Comparison of ENCODE assay signal across 10 cellular contexts in the genomic region with DNA sequence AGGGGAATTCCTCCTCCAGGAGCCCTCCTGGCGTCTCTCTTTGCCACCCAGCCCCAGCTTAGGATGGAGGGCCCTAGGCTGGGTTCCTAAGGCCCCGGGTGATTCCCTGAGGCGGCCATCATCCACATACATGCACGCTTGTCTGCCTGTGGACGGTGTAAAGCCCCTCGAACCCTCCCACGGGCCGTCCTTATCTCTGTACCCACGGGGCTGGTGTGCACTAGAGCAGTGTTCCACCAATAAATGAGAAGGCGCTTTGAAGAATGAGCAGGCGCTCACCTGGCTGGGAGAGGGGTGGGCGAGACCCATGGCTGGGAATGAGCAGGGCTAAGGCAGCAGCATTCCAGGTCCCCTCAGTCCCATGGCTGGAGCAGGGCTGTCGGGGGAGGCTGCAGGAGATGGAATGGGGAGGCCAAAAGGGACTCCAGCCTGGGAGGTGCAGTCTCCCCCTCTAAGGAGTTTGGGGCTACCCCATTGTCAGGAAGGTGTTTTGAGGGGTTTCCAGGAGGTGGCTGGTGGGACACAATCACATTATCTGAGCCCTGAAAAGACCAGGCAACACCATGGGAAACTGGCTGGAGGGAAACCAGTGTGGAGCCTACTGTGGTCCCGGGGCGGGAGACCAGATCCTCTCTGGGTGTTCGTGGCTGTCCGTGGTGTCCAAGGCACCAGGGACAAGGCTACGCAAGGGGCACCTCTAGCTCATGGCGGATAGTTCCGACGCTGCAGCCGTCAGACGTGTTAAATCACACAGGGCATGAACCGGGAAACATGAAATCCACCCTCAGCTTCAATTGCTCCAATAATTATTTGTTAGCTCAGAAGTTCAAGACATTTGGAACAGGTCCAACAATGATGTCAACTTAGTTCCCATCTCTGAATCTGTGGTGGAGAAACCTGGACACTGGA.
DNase-seq lines count a peak whose midpoint lies in the region; ATAC-seq, FAIRE-seq and TF ChIP-seq lines count a peak whose summit lies in the region.
"Had no signal": no experiment of that assay in that cellular context is flagged by ENCODE, and none has a peak within 500 bp of the region (broad histone marks: within the 10 kb centered on the region; RNA-seq: fewer than 3 reads in every experiment).

No MANE protein-coding gene starts in this region.

- peak; percentile 9 for ATAC-seq in gastroesophageal sphincter
- ATAC-seq: GM23338 had no signal

- no peak overlapping the region for H3K27ac ChIP-seq in gastroesophageal sphincter

- no peak overlapping the region for H3K4me3 ChIP-seq in gastroesophageal sphincter
- H3K4me3 ChIP-seq: GM23338 had no signal

- TF ChIP-seq CTCF in gastroesophageal sphincter (IDR thresholded peaks at IDR 0.05), result no peak

- DNase-seq in DMS53 (lab: John Stamatoyannopoulos, UW) (peak; percentile 40), DMS53 treated with DMSO at 0.1 percent for 48 hours (lab: John Stamatoyannopoulos, UW; ENCODE audit: unreplicated experiment) (no peak), NCI-H748 (lab: John Stamatoyannopoulos, UW; ENCODE audit: unreplicated experiment) (peak; percentile 83), pulmonary artery endothelial cell (ENCODE audit: low read depth, low spot score) (peak; percentile 52), middle frontal gyrus (ENCODE audit: extremely low spot score, low spot score) (no peak), urothelium cell line (ENCODE audit: low spot score) (no peak), amniotic stem cell (lab: John Stamatoyannopoulos, UW) (no peak)
- DNase-seq: cerebellar nuclear complex had no signal

- H3K27me3 ChIP-seq in gastroesophageal sphincter, result no peaks in the 10 kb centered on the region

- peaks cover 0 to 24% (median 6%) of the 10 kb centered on the region in 3 donors for H3K4me1 ChIP-seq in gastroesophageal sphincter

- TF ChIP-seq POLR2A in gastroesophageal sphincter (IDR thresholded peaks at IDR 0.05), result no peak

- no peak for FAIRE-seq in urothelium cell line (lab: Jason Lieb, UNC)

- no peak for TF ChIP-seq EP300 in gastroesophageal sphincter (IDR thresholded peaks at IDR 0.05)

- H3K36me3 ChIP-seq in gastroesophageal sphincter, result no peaks in the 10 kb centered on the region

- H3K9me3 ChIP-seq in gastroesophageal sphincter, result no peaks in the 10 kb centered on the region

- 52% methylated on average over 9 of the region's 24 CpGs; no CpG with 5 or more reads in 1 of the 2 donors for WGBS in gastroesophageal sphincter (ENCODE audit: low coverage in 1 of 2), 2 donors

Comparison
In these comparisons a context has a peak if more than half of its experiments do, and no peak if none do; other contexts are left out.
1. DNase-seq: peak in DMS53 (single experiment), NCI-H748 (single experiment) and pulmonary artery endothelial cell (single experiment); none in DMS53 treated with DMSO at 0.1 percent for 48 hours (single experiment), middle frontal gyrus (single experiment), urothelium cell line (single experiment) and amniotic stem cell (single experiment).